Comparison of ENCODE assay signal across 8 cellular contexts in genomic region chr5:611731-612486, GRCh38. TPM values are rescaled to one million over a fixed set of nuclear protein-coding genes. Genes with fewer than 3 reads are reported as not detected.
DNase-seq lines count a peak whose midpoint lies in the region; ATAC-seq and TF ChIP-seq lines count a peak whose summit lies in the region.

TSS of gene CEP72 (plus strand) at chr5:612340. CDS start at chr5:612362, 22 bp downstream.

- H3K27ac Mint-ChIP-seq in activated CD4-positive, alpha-beta memory T cell treated with anti-CD3 and anti-CD28 coated beads, Interleukin-2, amount 10 ng/mL, durations not matched to agents 7 days and 5 days, result peak within 1 kb of the TSS; percentile 78

- TF ChIP-seq CTCF in C4-2B (conservative IDR thresholded peaks at IDR 0.05), result no peak

- H3K4me1 Mint-ChIP-seq in activated CD4-positive, alpha-beta memory T cell treated with anti-CD3 and anti-CD28 coated beads, Interleukin-2, amount 10 ng/mL, durations not matched to agents 7 days and 5 days, result peaks cover 51% of the 10 kb centered on the region

- POLR2A ChIA-PET in activated CD4-positive, alpha-beta memory T cell treated with anti-CD3 and anti-CD28 coated beads, Interleukin-2, amount 10 ng/mL, durations not matched to agents 7 days and 5 days (lab: Charles Lee), result interaction anchor here (0.9 to 2.2 kb wide), 4 partner anchors 15 to 341 kb away, joined by 3 to 8 read pairs (median 4); partner anchors contain the start of gene PDCD6

- ATAC-seq in GM19351 (IDR thresholded peaks at IDR 0.05; ENCODE audit: unreplicated experiment) (peak; percentile 76), HG03521 (IDR thresholded peaks at IDR 0.05; ENCODE audit: unreplicated experiment) (peak; percentile 79)

- DNase-seq in NCI-H82 treated with DMSO at 0.1 percent for 48 hours (lab: John Stamatoyannopoulos, UW; ENCODE audit: unreplicated experiment), result peak; percentile 62
- DNase-seq in activated CD4-positive, alpha-beta memory T cell treated with anti-CD3 and anti-CD28 coated beads, Interleukin-2, amount 10 ng/mL, durations not matched to agents 7 days and 5 days, result peak; percentile 94
- DNase-seq in ecto neural progenitor cell (ENCODE audit: low spot score), result peak; percentile 97
- peak; percentile 89 to 92 for DNase-seq in lung microvascular endothelial cell (ENCODE audit: low read depth in 2 of 2)
- DNase-seq in stimulated activated CD4-positive, alpha-beta T cell treated with anti-CD3 and anti-CD28 coated beads, TNF-alpha, amount 100 ng/mL, for 1 hour (ENCODE audit: low read depth in 3 of 3, low spot score in 1 of 3), result peak; percentile 83 to 97 (median 87)

- H3K4me3 Mint-ChIP-seq in activated CD4-positive, alpha-beta memory T cell treated with anti-CD3 and anti-CD28 coated beads, Interleukin-2, amount 10 ng/mL, durations not matched to agents 7 days and 5 days, result peak within 1 kb of the TSS; percentile 92

- peaks cover 32% of the 10 kb centered on the region for H3K36me3 Mint-ChIP-seq in activated CD4-positive, alpha-beta memory T cell treated with anti-CD3 and anti-CD28 coated beads, Interleukin-2, amount 10 ng/mL, durations not matched to agents 7 days and 5 days (ENCODE audit: low read depth)

- CTCF ChIA-PET in activated CD4-positive, alpha-beta memory T cell treated with anti-CD3 and anti-CD28 coated beads, Interleukin-2, amount 10 ng/mL, durations not matched to agents 7 days and 5 days (lab: Charles Lee), result interaction anchor here (1.2 kb wide), 1 partner anchor 166 kb away, joined by 4 read pairs; no protein-coding TSS in a partner anchor

- H3K9me3 Mint-ChIP-seq in activated CD4-positive, alpha-beta memory T cell treated with anti-CD3 and anti-CD28 coated beads, Interleukin-2, amount 10 ng/mL, durations not matched to agents 7 days and 5 days, result peaks cover 7% of the 10 kb centered on the region

- peak within 1 kb of the TSS; percentile 81 for H3K27ac ChIP-seq in C4-2B

- no peaks in the 10 kb centered on the region for H3K27me3 Mint-ChIP-seq in activated CD4-positive, alpha-beta memory T cell treated with anti-CD3 and anti-CD28 coated beads, Interleukin-2, amount 10 ng/mL, durations not matched to agents 7 days and 5 days

RNA-seq across cellular contexts. Expression of gene CEP72, which starts in this region (rescaled TPM):
- 10 to 100 TPM; 24.1 to 24.2 TPM for total RNA-seq in activated CD4-positive, alpha-beta memory T cell treated with anti-CD3 and anti-CD28 coated beads, Interleukin-2, amount 10 ng/mL, durations not matched to agents 7 days and 5 days
- total RNA-seq in lung microvascular endothelial cell, result 0.99 and 1.5 TPM in 2 replicates

Comparison
In these comparisons a context has a peak if more than half of its experiments do, and no peak if none do; other contexts are left out.
1. Peak in every context shown above with its lines: DNase-seq, ATAC-seq and H3K27ac ChIP-seq.